8 cellular contexts compared by ENCODE assay signal in genomic region chr1:27235827-27236226, GRCh38. TPM values are rescaled to one million over a fixed set of nuclear protein-coding genes. Genes with fewer than 3 reads are reported as not detected.
A peak's percentile ranks its signal among the peaks of the same experiment; 100 is the strongest.
DNase-seq lines count a peak whose midpoint lies in the region; ATAC-seq and TF ChIP-seq lines count a peak whose summit lies in the region.

No MANE protein-coding gene starts in this region.

- peaks cover 2% of the 10 kb centered on the region for H3K27me3 Mint-ChIP-seq in T-helper 2 cell treated with Interferon-gamma antibody and Interleukin-4, amounts not matched to agents 5 μg/mL and 100 μg/mL, for 36 hours (ENCODE audit: low read depth)
- H3K27me3 Mint-ChIP-seq in activated B cell treated with CpG ODN at 0.5 μM for 24 hours: no peaks in the 10 kb centered on the region

- H3K4me3 Mint-ChIP-seq in T-helper 2 cell treated with Interferon-gamma antibody and Interleukin-4, amounts not matched to agents 5 μg/mL and 100 μg/mL, for 36 hours: peak overlapping the region; percentile 99
- H3K4me3 Mint-ChIP-seq in activated B cell treated with CpG ODN at 0.5 μM for 24 hours: peak overlapping the region; percentile 96

- no peaks in the 10 kb centered on the region for H3K9me3 ChIP-seq in iPS-18c (ENCODE audit: control insufficient read depth, insufficient read depth, low read length)
- no peaks in the 10 kb centered on the region for H3K9me3 ChIP-seq in suprapubic skin

- TF ChIP-seq EP300 in suprapubic skin (IDR thresholded peaks at IDR 0.05): no peak

- no peak overlapping the region for H3K27ac ChIP-seq in suprapubic skin

- TF ChIP-seq CTCF in activated B cell treated with CpG ODN at 0.5 μM for 24 hours (IDR thresholded peaks at IDR 0.05) (no peak), suprapubic skin (IDR thresholded peaks at IDR 0.05) (no peak)

- peaks cover 27% of the 10 kb centered on the region for H3K4me1 Mint-ChIP-seq in T-helper 2 cell treated with Interferon-gamma antibody and Interleukin-4, amounts not matched to agents 5 μg/mL and 100 μg/mL, for 36 hours (ENCODE audit: low read depth)
- peaks cover 32% of the 10 kb centered on the region for H3K4me1 Mint-ChIP-seq in activated B cell treated with CpG ODN at 0.5 μM for 24 hours

- H3K36me3 ChIP-seq in suprapubic skin: no peaks in the 10 kb centered on the region

- ATAC-seq in activated B cell treated with CpG ODN at 0.5 μM for 24 hours (ENCODE audit: low read depth) (no peak), GM18511 (IDR thresholded peaks at IDR 0.05; ENCODE audit: unreplicated experiment) (no peak)

- peak overlapping the region; percentile 94 for H3K27ac Mint-ChIP-seq in T-helper 2 cell treated with Interferon-gamma antibody and Interleukin-4, amounts not matched to agents 5 μg/mL and 100 μg/mL, for 36 hours
- H3K27ac Mint-ChIP-seq in activated B cell treated with CpG ODN at 0.5 μM for 24 hours: peak overlapping the region; percentile 90

- peak overlapping the region; percentile 61; the same call in 1 of the 2 replicates for H3K4me3 ChIP-seq in iPS-18c (ENCODE audit: insufficient read depth, low read depth, low read length)
- peak overlapping the region; percentile 94 for H3K4me3 ChIP-seq in suprapubic skin

- POLR2A ChIA-PET in activated B cell treated with CpG ODN at 0.5 μM for 24 hours (lab: Charles Lee): interaction anchor here (5.5 kb wide), 1 partner anchor 18 kb away, joined by 79 read pairs; no protein-coding TSS in a partner anchor

- intact Hi-C loops in activated B cell treated with CpG ODN at 0.5 μM for 24 hours (cut with micrococcal nuclease): loop anchor here (1.0 to 10.0 kb wide), 3 partner anchors 48 to 311 kb away; partner anchors contain the start of genes NUDC and SLC9A1

- TF ChIP-seq POLR2A in suprapubic skin (IDR thresholded peaks at IDR 0.05): no peak

- peaks cover 20% of the 10 kb centered on the region for H3K4me1 ChIP-seq in suprapubic skin

- CTCF ChIA-PET in activated B cell treated with CpG ODN at 0.5 μM for 24 hours (lab: Charles Lee): interaction anchor here (2.0 kb wide), 1 partner anchor 48 kb away, joined by 10 read pairs; no protein-coding TSS in a partner anchor

- no peaks in the 10 kb centered on the region for H3K27me3 ChIP-seq in suprapubic skin

- H3K9me3 Mint-ChIP-seq in T-helper 2 cell treated with Interferon-gamma antibody and Interleukin-4, amounts not matched to agents 5 μg/mL and 100 μg/mL, for 36 hours: no peaks in the 10 kb centered on the region
- no peaks in the 10 kb centered on the region for H3K9me3 Mint-ChIP-seq in activated B cell treated with CpG ODN at 0.5 μM for 24 hours

- DNase-seq in T-helper 2 cell treated with Interferon-gamma antibody and Interleukin-4, amounts not matched to agents 5 μg/mL and 100 μg/mL, for 36 hours (ENCODE audit: low spot score): no peak
- no peak for DNase-seq in T-helper 2 cell
- no peak for DNase-seq in activated B cell treated with CpG ODN at 0.5 μM for 24 hours
- no peak for DNase-seq in suprapubic skin (ENCODE audit: low spot score in 2 of 2)
- DNase-seq in NCI-H226: no peak
- DNase-seq in T1000 (lab: John Stamatoyannopoulos, UW): no peak

- peaks cover 3% of the 10 kb centered on the region for H3K36me3 Mint-ChIP-seq in T-helper 2 cell treated with Interferon-gamma antibody and Interleukin-4, amounts not matched to agents 5 μg/mL and 100 μg/mL, for 36 hours (ENCODE audit: low read depth)
- H3K36me3 Mint-ChIP-seq in activated B cell treated with CpG ODN at 0.5 μM for 24 hours (ENCODE audit: low read depth): peaks cover 8% of the 10 kb centered on the region

- WGBS in suprapubic skin: 32% methylated on average over 7 of the region's 7 CpGs

RNA-seq across cellular contexts. Expression of gene WDTC1, which starts 1.4 kb away (rescaled TPM):
- 62.8 and 65.1 TPM in 2 replicates for total RNA-seq in activated B cell treated with CpG ODN at 0.5 μM for 24 hours
- total RNA-seq in suprapubic skin: 10 to 100 TPM; 59.6 to 69.7 (median 64.5) TPM
